In the genomic region with DNA sequence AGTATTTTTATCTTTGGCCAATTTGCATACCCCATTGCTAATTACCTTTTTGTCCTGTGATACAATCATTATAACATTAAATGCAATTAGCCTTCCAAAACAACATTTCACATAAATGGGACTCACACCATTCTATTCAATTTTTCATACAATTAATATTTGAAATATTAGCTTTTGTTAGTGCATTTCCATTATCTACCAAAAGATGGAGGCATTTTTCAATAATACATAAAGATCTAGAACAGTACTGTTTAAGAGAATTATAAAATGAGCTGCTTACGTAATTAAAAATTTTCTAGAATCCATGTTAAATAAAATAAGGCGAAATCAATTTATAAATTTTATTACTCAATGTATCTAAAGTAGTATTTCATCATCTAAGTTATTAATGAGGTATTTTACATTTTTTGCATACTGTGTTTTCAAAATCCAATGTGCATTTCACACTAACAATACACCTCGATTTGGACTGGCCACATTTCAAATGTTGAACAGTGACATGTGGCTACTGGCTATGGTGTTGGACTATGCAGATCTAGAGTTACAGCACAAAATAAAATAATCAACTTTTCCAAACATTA, we compare ENCODE assay signal across 8 cellular contexts.
DNase-seq lines count a peak whose midpoint lies in the region; ATAC-seq and TF ChIP-seq lines count a peak whose summit lies in the region.

No MANE protein-coding gene starts in this region.

- H3F3A ChIP-seq in SK-N-SH (replicated peaks; ENCODE audit: insufficient read depth), result no peaks in the 10 kb centered on the region

- TF ChIP-seq CTCF in activated CD8-positive, alpha-beta T cell treated with anti-CD3 and anti-CD28 coated beads for 36 hours (IDR thresholded peaks at IDR 0.05), result peak; percentile 46
- TF ChIP-seq CTCF in SK-N-SH (IDR thresholded peaks at IDR 0.05) (peak; percentile 77), foreskin keratinocyte (conservative IDR thresholded peaks at IDR 0.05) (peak; percentile 71), upper lobe of left lung (IDR thresholded peaks at IDR 0.05) (peak in 5 of 6 experiments; percentile 8 to 31 (median 19)), suprapubic skin (IDR thresholded peaks at IDR 0.05) (no peak)

- TF ChIP-seq EP300 in SK-N-SH (IDR thresholded peaks at IDR 0.05; ENCODE audit: borderline replicate concordance in 1 of 2, low read depth in 1 of 2, low read length in 1 of 2), result no peak
- no peak for TF ChIP-seq EP300 in upper lobe of left lung (IDR thresholded peaks at IDR 0.05)
- TF ChIP-seq EP300 in suprapubic skin (IDR thresholded peaks at IDR 0.05), result no peak

- no peak overlapping the region for H2AFZ ChIP-seq in SK-N-SH (ENCODE audit: low read depth)

- H3K4me3 Mint-ChIP-seq in activated CD8-positive, alpha-beta T cell treated with anti-CD3 and anti-CD28 coated beads for 36 hours, result no peak overlapping the region
- no peak overlapping the region for H3K4me3 Mint-ChIP-seq in activated CD8-positive, alpha-beta T cell treated with anti-CD3 and anti-CD28 coated beads, Interleukin-2, amount 10 ng/mL, durations not matched to agents 7 days and 5 days

- intact Hi-C loops in activated CD8-positive, alpha-beta T cell treated with anti-CD3 and anti-CD28 coated beads for 36 hours (cut with micrococcal nuclease), result loop anchor here (5.0 kb wide), 1 partner anchor 329 kb away; no protein-coding TSS in a partner anchor

- no peak for DNase-seq in activated CD8-positive, alpha-beta T cell treated with anti-CD3 and anti-CD28 coated beads for 36 hours
- no peak for DNase-seq in activated CD8-positive, alpha-beta T cell treated with anti-CD3 and anti-CD28 coated beads, Interleukin-2, amount 10 ng/mL, durations not matched to agents 7 days and 5 days
- peak; percentile 17 for DNase-seq in SK-N-SH
- no peak for DNase-seq in foreskin keratinocyte
- DNase-seq in upper lobe of left lung, result no peak
- DNase-seq in GM19238 (ENCODE audit: insufficient read length, low spot score), result no peak
- DNase-seq in suprapubic skin (ENCODE audit: low spot score in 2 of 2), result no peak

- 55% methylated on average over 3 of the region's 3 CpGs for WGBS in SK-N-SH (ENCODE audit: low lambda C conversion rate)
- WGBS in upper lobe of left lung, 2 donors, result 57 to 64% methylated on average over 3 of the region's 3 CpGs
- 63% methylated on average over 3 of the region's 3 CpGs for WGBS in suprapubic skin

- ATAC-seq in activated CD8-positive, alpha-beta T cell treated with anti-CD3 and anti-CD28 coated beads for 36 hours, result no peak
- ATAC-seq in activated CD8-positive, alpha-beta T cell treated with anti-CD3 and anti-CD28 coated beads, Interleukin-2, amount 10 ng/mL, durations not matched to agents 7 days and 5 days, result no peak
- ATAC-seq in foreskin keratinocyte, result no peak
- no peak for ATAC-seq in upper lobe of left lung (ENCODE audit: low FRiP score in 2 of 2)
- ATAC-seq in HG03175 (IDR thresholded peaks at IDR 0.05; ENCODE audit: unreplicated experiment), result no peak

- no peak overlapping the region for H3K9ac ChIP-seq in SK-N-SH

- H3K27ac ChIP-seq in SK-N-SH (ENCODE audit: low read depth in 2 of 2, low read length in 1 of 2) (no peak overlapping the region), foreskin keratinocyte (no peak overlapping the region), upper lobe of left lung (no peak overlapping the region), suprapubic skin (no peak overlapping the region)

- peaks cover 21% of the 10 kb centered on the region; the same call in 1 of the 2 replicates for H3K79me2 ChIP-seq in SK-N-SH (ENCODE audit: insufficient read depth)

- no peaks in the 10 kb centered on the region for H3K4me1 Mint-ChIP-seq in activated CD8-positive, alpha-beta T cell treated with anti-CD3 and anti-CD28 coated beads for 36 hours (ENCODE audit: low read depth)
- no peaks in the 10 kb centered on the region for H3K4me1 Mint-ChIP-seq in activated CD8-positive, alpha-beta T cell treated with anti-CD3 and anti-CD28 coated beads, Interleukin-2, amount 10 ng/mL, durations not matched to agents 7 days and 5 days (ENCODE audit: low read depth)

- no peak overlapping the region for H3K4me2 ChIP-seq in SK-N-SH

- CTCF ChIA-PET in activated CD8-positive, alpha-beta T cell treated with anti-CD3 and anti-CD28 coated beads for 36 hours (lab: Charles Lee), result interaction anchor here (1.1 to 1.4 kb wide), 2 partner anchors 179 to 327 kb away, joined by 4 to 6 read pairs; no protein-coding TSS in a partner anchor
- CTCF ChIA-PET in activated CD8-positive, alpha-beta T cell treated with anti-CD3 and anti-CD28 coated beads, Interleukin-2, amount 10 ng/mL, durations not matched to agents 7 days and 5 days (lab: Charles Lee), result interaction anchor here (1.0 kb wide), 1 partner anchor 178 kb away, joined by 4 read pairs; no protein-coding TSS in a partner anchor
- CTCF ChIA-PET in SK-N-SH (lab: Yijun Ruan, JAX), result interaction anchor here (0.6 to 7.4 kb wide), 27 partner anchors 10 to 326 kb away, joined by 3 to 104 read pairs (median 4); no protein-coding TSS in a partner anchor

- H3K27me3 Mint-ChIP-seq in activated CD8-positive, alpha-beta T cell treated with anti-CD3 and anti-CD28 coated beads for 36 hours, result peaks cover 8% of the 10 kb centered on the region
- H3K27me3 Mint-ChIP-seq in activated CD8-positive, alpha-beta T cell treated with anti-CD3 and anti-CD28 coated beads, Interleukin-2, amount 10 ng/mL, durations not matched to agents 7 days and 5 days (ENCODE audit: low read depth), result peaks cover 4% of the 10 kb centered on the region

- H3K36me3 ChIP-seq in SK-N-SH (replicated peaks in 1 of 2; ENCODE audit: control insufficient read depth in 1 of 2, insufficient read depth in 2 of 2, low read length in 1 of 2), result peaks cover 0 to 4% of the 10 kb centered on the region in 2 experiments
- H3K36me3 ChIP-seq in upper lobe of left lung, result peaks cover 0 to 19% (median 0%) of the 10 kb centered on the region in 4 donors
- H3K36me3 ChIP-seq in suprapubic skin, result peaks cover 3% of the 10 kb centered on the region

- H3K27ac Mint-ChIP-seq in activated CD8-positive, alpha-beta T cell treated with anti-CD3 and anti-CD28 coated beads for 36 hours, result no peak overlapping the region
- H3K27ac Mint-ChIP-seq in activated CD8-positive, alpha-beta T cell treated with anti-CD3 and anti-CD28 coated beads, Interleukin-2, amount 10 ng/mL, durations not matched to agents 7 days and 5 days, result no peak overlapping the region

- H3K27me3 ChIP-seq in SK-N-SH (ENCODE audit: insufficient read depth) (no peaks in the 10 kb centered on the region), foreskin keratinocyte (no peaks in the 10 kb centered on the region), upper lobe of left lung (no peaks in the 10 kb centered on the region), suprapubic skin (no peaks in the 10 kb centered on the region)

- no peaks in the 10 kb centered on the region for H3K36me3 Mint-ChIP-seq in activated CD8-positive, alpha-beta T cell treated with anti-CD3 and anti-CD28 coated beads for 36 hours (ENCODE audit: low read depth)
- no peaks in the 10 kb centered on the region for H3K36me3 Mint-ChIP-seq in activated CD8-positive, alpha-beta T cell treated with anti-CD3 and anti-CD28 coated beads, Interleukin-2, amount 10 ng/mL, durations not matched to agents 7 days and 5 days (ENCODE audit: low read depth)

- H3K9me2 ChIP-seq in SK-N-SH, result no peaks in the 10 kb centered on the region

- TF ChIP-seq POLR2A in upper lobe of left lung (IDR thresholded peaks at IDR 0.05), result no peak
- TF ChIP-seq POLR2A in suprapubic skin (IDR thresholded peaks at IDR 0.05), result no peak

- H3K4me3 ChIP-seq in SK-N-SH (ENCODE audit: low read depth in 2 of 2, low read length in 1 of 2) (no peak overlapping the region), upper lobe of left lung (no peak overlapping the region), suprapubic skin (no peak overlapping the region)

- POLR2A ChIA-PET in activated CD8-positive, alpha-beta T cell treated with anti-CD3 and anti-CD28 coated beads for 36 hours (lab: Charles Lee), result no interaction called here
- POLR2A ChIA-PET in activated CD8-positive, alpha-beta T cell treated with anti-CD3 and anti-CD28 coated beads, Interleukin-2, amount 10 ng/mL, durations not matched to agents 7 days and 5 days (lab: Charles Lee), result no interaction called here
- POLR2A ChIA-PET in SK-N-SH (lab: Yijun Ruan, JAX), result no interaction called here

- H3K9me3 Mint-ChIP-seq in activated CD8-positive, alpha-beta T cell treated with anti-CD3 and anti-CD28 coated beads for 36 hours, result no peaks in the 10 kb centered on the region
- no peaks in the 10 kb centered on the region for H3K9me3 Mint-ChIP-seq in activated CD8-positive, alpha-beta T cell treated with anti-CD3 and anti-CD28 coated beads, Interleukin-2, amount 10 ng/mL, durations not matched to agents 7 days and 5 days (ENCODE audit: insufficient read depth)

- H3K4me1 ChIP-seq in SK-N-SH (ENCODE audit: control insufficient read depth in 1 of 2, insufficient read depth in 2 of 2, low read depth in 1 of 2, low read length in 1 of 2), result no peaks in the 10 kb centered on the region; a peak in 1 of 4 replicates
- no peaks in the 10 kb centered on the region for H3K4me1 ChIP-seq in foreskin keratinocyte
- no peaks in the 10 kb centered on the region for H3K4me1 ChIP-seq in upper lobe of left lung
- H3K4me1 ChIP-seq in suprapubic skin, result no peaks in the 10 kb centered on the region

- peak; percentile 61 for TF ChIP-seq RAD21 in SK-N-SH (IDR thresholded peaks at IDR 0.05; ENCODE audit: low read length)

- H4K20me1 ChIP-seq in SK-N-SH (ENCODE audit: insufficient read depth), result no peaks in the 10 kb centered on the region

- H3K9me3 ChIP-seq in SK-N-SH (no peaks in the 10 kb centered on the region), upper lobe of left lung (no peaks in the 10 kb centered on the region), suprapubic skin (no peaks in the 10 kb centered on the region)

TF ChIP-seq in SK-N-SH, 30 proteins besides CTCF, POLR2A, EP300 and RAD21:
- TF ChIP-seq SMC3 (IDR thresholded peaks at IDR 0.05; ENCODE audit: low read depth, low read length) (peak; percentile 22), MEF2A (IDR thresholded peaks at IDR 0.05; ENCODE audit: borderline replicate concordance, low read depth) (no peak)

Comparison
In these comparisons a context has a peak if more than half of its experiments do, and no peak if none do; other contexts are left out.
1. CTCF ChIP-seq: peak in activated CD8-positive, alpha-beta T cell treated with anti-CD3 and anti-CD28 coated beads for 36 hours (single experiment), SK-N-SH (single experiment), foreskin keratinocyte (single experiment) and upper lobe of left lung (5 of 6); none in suprapubic skin (0 of 2).